Comparison of ENCODE assay signal across 1 cellular context in the genomic region with DNA sequence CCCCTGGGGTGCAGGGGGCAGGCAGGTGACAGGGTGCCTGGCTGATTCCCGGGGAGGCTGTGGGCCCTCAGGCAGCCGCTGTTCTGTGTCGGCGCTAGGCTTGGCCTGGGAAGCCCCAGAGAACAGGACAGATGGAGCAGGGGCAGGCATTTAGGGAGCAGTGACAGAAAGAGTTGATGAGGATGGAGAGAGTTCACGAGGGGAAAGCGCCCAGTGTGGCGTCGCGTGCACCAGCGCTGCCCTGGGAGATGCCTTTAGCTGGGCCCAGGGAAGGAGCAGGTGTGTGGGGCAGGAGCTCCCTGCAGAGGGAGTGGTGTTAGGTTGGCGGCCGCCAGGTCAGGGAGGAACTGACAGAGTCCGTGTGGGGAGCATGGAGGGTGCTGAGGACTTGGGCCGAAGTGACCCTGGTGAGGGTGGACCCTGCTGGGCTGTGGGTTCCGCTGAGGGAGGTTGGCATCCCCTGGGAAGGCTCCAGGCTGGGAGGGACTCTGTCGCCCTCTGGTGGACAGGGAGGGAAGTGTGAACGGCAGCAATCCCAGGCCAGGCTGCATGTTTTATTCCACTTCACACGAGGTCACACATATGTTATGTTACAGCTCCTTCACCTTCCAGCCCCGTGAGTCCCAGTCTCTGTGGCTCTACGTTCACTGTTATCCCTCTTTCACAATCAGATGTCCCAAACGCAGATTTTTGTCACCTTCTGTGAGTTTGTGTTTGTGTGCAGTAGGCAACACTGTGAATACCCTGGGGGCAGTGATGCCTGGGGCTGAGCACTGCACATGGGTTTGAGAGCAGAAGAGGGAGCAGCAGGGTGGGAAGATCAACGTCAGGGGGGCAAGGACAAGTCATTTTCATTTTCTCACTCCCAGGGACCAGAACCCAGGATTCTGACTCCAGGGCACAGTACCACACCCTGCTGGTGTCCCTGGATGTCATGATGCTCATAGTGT.
TF ChIP-seq lines count a peak whose summit lies in the region.

No MANE protein-coding gene starts in this region.

TF ChIP-seq in K562, 482 proteins besides CTCF, POLR2A, EP300 and RAD21:
- TF ChIP-seq, protein P1, sequence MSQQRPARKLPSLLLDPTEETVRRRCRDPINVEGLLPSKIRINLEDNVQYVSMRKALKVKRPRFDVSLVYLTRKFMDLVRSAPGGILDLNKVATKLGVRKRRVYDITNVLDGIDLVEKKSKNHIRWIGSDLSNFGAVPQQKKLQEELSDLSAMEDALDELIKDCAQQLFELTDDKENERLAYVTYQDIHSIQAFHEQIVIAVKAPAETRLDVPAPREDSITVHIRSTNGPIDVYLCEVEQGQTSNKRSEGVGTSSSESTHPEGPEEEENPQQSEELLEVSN (IDR thresholded peaks at IDR 0.05; ENCODE audit: borderline replicate concordance in 1 of 2, extremely low read depth in 1 of 2, insufficient read depth in 1 of 2, insufficient read length in 1 of 2, low read depth in 1 of 2, low read length in 1 of 2, poor library complexity in 1 of 2, severe bottlenecking in 1 of 2) = peak in 1 of 2 experiments; percentile 60
- TF ChIP-seq SMC3 (conservative IDR thresholded peaks at IDR 0.05; ENCODE audit: insufficient read depth, low read depth, low read length) = 0 out of 2 replicates have a peak, but pooled peaks have one; percentile 26
- peak; percentile 63; the same call in 1 of the 2 replicates for TF ChIP-seq L3MBTL2 (IDR thresholded peaks at IDR 0.05)
- TF ChIP-seq, protein P2, sequence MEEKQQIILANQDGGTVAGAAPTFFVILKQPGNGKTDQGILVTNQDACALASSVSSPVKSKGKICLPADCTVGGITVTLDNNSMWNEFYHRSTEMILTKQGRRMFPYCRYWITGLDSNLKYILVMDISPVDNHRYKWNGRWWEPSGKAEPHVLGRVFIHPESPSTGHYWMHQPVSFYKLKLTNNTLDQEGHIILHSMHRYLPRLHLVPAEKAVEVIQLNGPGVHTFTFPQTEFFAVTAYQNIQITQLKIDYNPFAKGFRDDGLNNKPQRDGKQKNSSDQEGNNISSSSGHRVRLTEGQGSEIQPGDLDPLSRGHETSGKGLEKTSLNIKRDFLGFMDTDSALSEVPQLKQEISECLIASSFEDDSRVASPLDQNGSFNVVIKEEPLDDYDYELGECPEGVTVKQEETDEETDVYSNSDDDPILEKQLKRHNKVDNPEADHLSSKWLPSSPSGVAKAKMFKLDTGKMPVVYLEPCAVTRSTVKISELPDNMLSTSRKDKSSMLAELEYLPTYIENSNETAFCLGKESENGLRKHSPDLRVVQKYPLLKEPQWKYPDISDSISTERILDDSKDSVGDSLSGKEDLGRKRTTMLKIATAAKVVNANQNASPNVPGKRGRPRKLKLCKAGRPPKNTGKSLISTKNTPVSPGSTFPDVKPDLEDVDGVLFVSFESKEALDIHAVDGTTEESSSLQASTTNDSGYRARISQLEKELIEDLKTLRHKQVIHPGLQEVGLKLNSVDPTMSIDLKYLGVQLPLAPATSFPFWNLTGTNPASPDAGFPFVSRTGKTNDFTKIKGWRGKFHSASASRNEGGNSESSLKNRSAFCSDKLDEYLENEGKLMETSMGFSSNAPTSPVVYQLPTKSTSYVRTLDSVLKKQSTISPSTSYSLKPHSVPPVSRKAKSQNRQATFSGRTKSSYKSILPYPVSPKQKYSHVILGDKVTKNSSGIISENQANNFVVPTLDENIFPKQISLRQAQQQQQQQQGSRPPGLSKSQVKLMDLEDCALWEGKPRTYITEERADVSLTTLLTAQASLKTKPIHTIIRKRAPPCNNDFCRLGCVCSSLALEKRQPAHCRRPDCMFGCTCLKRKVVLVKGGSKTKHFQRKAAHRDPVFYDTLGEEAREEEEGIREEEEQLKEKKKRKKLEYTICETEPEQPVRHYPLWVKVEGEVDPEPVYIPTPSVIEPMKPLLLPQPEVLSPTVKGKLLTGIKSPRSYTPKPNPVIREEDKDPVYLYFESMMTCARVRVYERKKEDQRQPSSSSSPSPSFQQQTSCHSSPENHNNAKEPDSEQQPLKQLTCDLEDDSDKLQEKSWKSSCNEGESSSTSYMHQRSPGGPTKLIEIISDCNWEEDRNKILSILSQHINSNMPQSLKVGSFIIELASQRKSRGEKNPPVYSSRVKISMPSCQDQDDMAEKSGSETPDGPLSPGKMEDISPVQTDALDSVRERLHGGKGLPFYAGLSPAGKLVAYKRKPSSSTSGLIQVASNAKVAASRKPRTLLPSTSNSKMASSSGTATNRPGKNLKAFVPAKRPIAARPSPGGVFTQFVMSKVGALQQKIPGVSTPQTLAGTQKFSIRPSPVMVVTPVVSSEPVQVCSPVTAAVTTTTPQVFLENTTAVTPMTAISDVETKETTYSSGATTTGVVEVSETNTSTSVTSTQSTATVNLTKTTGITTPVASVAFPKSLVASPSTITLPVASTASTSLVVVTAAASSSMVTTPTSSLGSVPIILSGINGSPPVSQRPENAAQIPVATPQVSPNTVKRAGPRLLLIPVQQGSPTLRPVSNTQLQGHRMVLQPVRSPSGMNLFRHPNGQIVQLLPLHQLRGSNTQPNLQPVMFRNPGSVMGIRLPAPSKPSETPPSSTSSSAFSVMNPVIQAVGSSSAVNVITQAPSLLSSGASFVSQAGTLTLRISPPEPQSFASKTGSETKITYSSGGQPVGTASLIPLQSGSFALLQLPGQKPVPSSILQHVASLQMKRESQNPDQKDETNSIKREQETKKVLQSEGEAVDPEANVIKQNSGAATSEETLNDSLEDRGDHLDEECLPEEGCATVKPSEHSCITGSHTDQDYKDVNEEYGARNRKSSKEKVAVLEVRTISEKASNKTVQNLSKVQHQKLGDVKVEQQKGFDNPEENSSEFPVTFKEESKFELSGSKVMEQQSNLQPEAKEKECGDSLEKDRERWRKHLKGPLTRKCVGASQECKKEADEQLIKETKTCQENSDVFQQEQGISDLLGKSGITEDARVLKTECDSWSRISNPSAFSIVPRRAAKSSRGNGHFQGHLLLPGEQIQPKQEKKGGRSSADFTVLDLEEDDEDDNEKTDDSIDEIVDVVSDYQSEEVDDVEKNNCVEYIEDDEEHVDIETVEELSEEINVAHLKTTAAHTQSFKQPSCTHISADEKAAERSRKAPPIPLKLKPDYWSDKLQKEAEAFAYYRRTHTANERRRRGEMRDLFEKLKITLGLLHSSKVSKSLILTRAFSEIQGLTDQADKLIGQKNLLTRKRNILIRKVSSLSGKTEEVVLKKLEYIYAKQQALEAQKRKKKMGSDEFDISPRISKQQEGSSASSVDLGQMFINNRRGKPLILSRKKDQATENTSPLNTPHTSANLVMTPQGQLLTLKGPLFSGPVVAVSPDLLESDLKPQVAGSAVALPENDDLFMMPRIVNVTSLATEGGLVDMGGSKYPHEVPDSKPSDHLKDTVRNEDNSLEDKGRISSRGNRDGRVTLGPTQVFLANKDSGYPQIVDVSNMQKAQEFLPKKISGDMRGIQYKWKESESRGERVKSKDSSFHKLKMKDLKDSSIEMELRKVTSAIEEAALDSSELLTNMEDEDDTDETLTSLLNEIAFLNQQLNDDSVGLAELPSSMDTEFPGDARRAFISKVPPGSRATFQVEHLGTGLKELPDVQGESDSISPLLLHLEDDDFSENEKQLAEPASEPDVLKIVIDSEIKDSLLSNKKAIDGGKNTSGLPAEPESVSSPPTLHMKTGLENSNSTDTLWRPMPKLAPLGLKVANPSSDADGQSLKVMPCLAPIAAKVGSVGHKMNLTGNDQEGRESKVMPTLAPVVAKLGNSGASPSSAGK (IDR thresholded peaks at IDR 0.05) = peak; percentile 82
- TF ChIP-seq, protein P3, sequence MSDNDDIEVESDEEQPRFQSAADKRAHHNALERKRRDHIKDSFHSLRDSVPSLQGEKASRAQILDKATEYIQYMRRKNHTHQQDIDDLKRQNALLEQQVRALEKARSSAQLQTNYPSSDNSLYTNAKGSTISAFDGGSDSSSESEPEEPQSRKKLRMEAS (CRISPR knock-in tag; IDR thresholded peaks at IDR 0.05) = 0 out of 2 replicates have a peak, but pooled peaks have one; percentile 42
